ENCODE assay signal across 8 cellular contexts in the genomic region with DNA sequence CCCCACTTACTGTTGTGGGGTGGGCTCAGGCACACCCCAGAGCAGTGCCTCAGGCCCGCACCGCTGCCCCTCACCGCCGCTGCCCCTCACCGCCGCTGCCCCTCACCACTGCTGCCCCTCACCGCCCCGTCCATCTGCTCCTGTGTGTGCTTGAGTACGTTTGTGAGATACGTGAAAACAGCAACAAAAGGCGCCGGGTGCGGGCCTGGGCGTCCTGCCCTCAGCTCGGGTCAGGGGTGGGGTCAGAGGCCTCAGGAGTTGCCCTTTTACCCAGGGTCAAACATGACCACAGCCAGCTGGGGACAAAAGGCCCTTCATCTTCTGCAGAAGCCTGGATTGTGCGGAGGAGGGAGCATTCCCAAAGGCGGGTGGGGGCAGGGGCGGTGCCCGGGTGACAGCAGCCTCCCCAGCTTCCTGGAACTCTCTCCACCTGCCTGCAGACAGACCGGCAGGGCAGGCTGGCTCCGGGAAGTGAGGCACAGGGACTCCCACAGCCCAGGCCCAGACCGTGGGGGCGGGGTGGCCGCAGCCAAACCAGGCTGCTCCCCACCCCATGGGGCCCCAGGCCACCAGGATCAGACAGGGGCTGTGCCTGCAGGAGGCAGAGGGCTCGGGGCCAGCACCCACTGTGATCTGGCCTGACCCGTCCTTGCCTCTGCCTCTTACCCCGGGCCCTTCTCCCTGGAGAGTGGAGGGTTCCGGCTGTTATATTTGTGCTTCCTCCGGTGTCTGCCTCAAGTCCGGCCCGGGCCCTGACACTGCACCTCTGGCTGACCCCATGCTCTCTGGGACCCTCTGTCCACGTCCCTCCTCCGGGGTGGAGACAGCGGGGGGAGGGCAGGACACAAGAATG. TPM values are rescaled to one million over a fixed set of nuclear protein-coding genes. Genes with fewer than 3 reads are reported as not detected.
A peak's percentile ranks its signal among the peaks of the same experiment; 100 is the strongest.
DNase-seq lines count a peak whose midpoint lies in the region; ATAC-seq, FAIRE-seq and TF ChIP-seq lines count a peak whose summit lies in the region.

No MANE protein-coding gene starts in this region.

- H3K18ac ChIP-seq in H1 (ENCODE audit: extremely low read depth, low read length) = peak overlapping the region; percentile 85

- H3K27ac ChIP-seq in H1 (ENCODE audit: low read depth, low read length) (no peak overlapping the region), mucosa of rectum (ENCODE audit: low read depth in 2 of 2, low read length in 2 of 2) (peak overlapping the region; percentile 92 to 93), uterus (peak overlapping the region; percentile 95 to 98)

- H3K9ac ChIP-seq in H1 (replicated peaks in 1 of 4; ENCODE audit: extremely low read depth in 1 of 4, low read depth in 3 of 4, low read length in 3 of 4) = no peak overlapping the region; a peak in 3 of 7 replicates
- peak overlapping the region; percentile 68 to 73 for H3K9ac ChIP-seq in mucosa of rectum (ENCODE audit: low read depth in 1 of 2, low read length in 2 of 2)

- H3K4me3 ChIP-seq in H1 (ENCODE audit: extremely low read depth in 1 of 4, insufficient read depth in 2 of 4, low read depth in 3 of 4, low read length in 4 of 4) (peak overlapping the region in 1 of 4 experiments; percentile 72; a peak in 3 of 8 replicates), mucosa of rectum (ENCODE audit: low read length in 2 of 2) (peak overlapping the region; percentile 25 to 44), uterus (no peak overlapping the region)

- POLR2A ChIA-PET in H1 (lab: Charles Lee; ENCODE audit: partially characterized antibody) = interaction anchor here (1.2 to 22.9 kb wide), 13 partner anchors 8 to 80 kb away, joined by 3 to 515 read pairs (median 4); partner anchors contain the start of genes ANKRD65, ATAD3C, CCNL2 and MRPL20

- peaks cover 4 to 7% of the 10 kb centered on the region in 2 experiments for H4K20me1 ChIP-seq in H1 (replicated peaks in 1 of 2; ENCODE audit: control insufficient read depth in 1 of 2, insufficient read depth in 2 of 2, low read length in 2 of 2)

- WGBS in H1 (ENCODE audit: extremely low coverage in 1 of 2, insufficient coverage in 1 of 2, insufficient read length in 1 of 2, insufficient replicate concordance in 2 of 2, low coverage in 1 of 2, low lambda C conversion rate in 2 of 2, missing lambda C conversion rate in 1 of 2), 2 experiments = 60% methylated on average over 30 of the region's 34 CpGs; no CpG with 5 or more reads in 1 of the 2 experiments

- peak overlapping the region; percentile 75 for H4K5ac ChIP-seq in H1 (ENCODE audit: insufficient read length, low read depth, low read length)

- no peaks in the 10 kb centered on the region for H3K79me1 ChIP-seq in H1 (ENCODE audit: low read depth, low read length)

- peaks cover 0 to 3% (median 0%) of the 10 kb centered on the region in 4 experiments; a peak in 2 of 7 replicates for H3K27me3 ChIP-seq in H1 (replicated peaks in 1 of 4; ENCODE audit: control insufficient read depth in 3 of 4, extremely low read depth in 1 of 4, insufficient read depth in 3 of 4, low read length in 3 of 4)
- H3K27me3 ChIP-seq in mucosa of rectum (ENCODE audit: control insufficient read depth in 2 of 2, insufficient read depth in 2 of 2, low read length in 2 of 2) = peaks cover 6% of the 10 kb centered on the region in 2 donors
- no peaks in the 10 kb centered on the region for H3K27me3 ChIP-seq in uterus

- TF ChIP-seq RAD21 in H1 (IDR thresholded peaks at IDR 0.05 in 1 of 2, conservative IDR thresholded peaks at IDR 0.05 in 1 of 2; ENCODE audit: low read depth in 2 of 2, low read length in 2 of 2) = no peak

- peak overlapping the region; percentile 54 to 94 for H3K4me2 ChIP-seq in H1 (ENCODE audit: insufficient read depth in 1 of 2, low read depth in 2 of 2, low read length in 2 of 2)

- peak overlapping the region; percentile 90; the same call in 1 of the 2 replicates for H2BK20ac ChIP-seq in H1 (ENCODE audit: low read length)

- FAIRE-seq in D721Med (lab: Jason Lieb, UNC) = no peak
- FAIRE-seq in H1 (lab: Jason Lieb, UNC) = no peak

- TF ChIP-seq CTCF in D721Med (IDR thresholded peaks at IDR 0.05; ENCODE audit: insufficient read depth, missing control alignments) (no peak), H1 (IDR thresholded peaks at IDR 0.05; ENCODE audit: control extremely low read depth in 1 of 3, insufficient read depth in 1 of 3, low read depth in 1 of 3, low read length in 3 of 3) (no peak), uterus (IDR thresholded peaks at IDR 0.05) (no peak)

- H3K14ac ChIP-seq in H1 (ENCODE audit: insufficient read length) = no peak overlapping the region

- CTCF ChIA-PET in H1 (lab: Charles Lee; ENCODE audit: partially characterized antibody) = interaction anchor here (0.8 to 2.1 kb wide), 13 partner anchors 9 to 118 kb away, joined by 3 to 9 read pairs (median 4); partner anchors contain the start of gene ANKRD65

- H3K23me2 ChIP-seq in H1 (ENCODE audit: low read depth, low read length) = peaks cover 18% of the 10 kb centered on the region; the same call in 1 of the 2 replicates

- TF ChIP-seq POLR2A in H1 (IDR thresholded peaks at IDR 0.05; ENCODE audit: control extremely low read depth in 1 of 2, low read depth in 2 of 2, low read length in 2 of 2) (peak in 1 of 2 experiments; percentile 13; a peak in 1 of 3 replicates), uterus (IDR thresholded peaks at IDR 0.05) (peak in 1 of 2 donors; percentile 36)

- H2AK5ac ChIP-seq in H1 (ENCODE audit: low read depth, low read length) = peak overlapping the region; percentile 88; the same call in 1 of the 2 replicates

- no peak overlapping the region for H3K56ac ChIP-seq in H1 (replicated peaks; ENCODE audit: insufficient read length, low read depth, low read length)

- H3K36me3 ChIP-seq in H1 (ENCODE audit: control insufficient read depth in 2 of 4, insufficient read depth in 4 of 4, low read length in 3 of 4) (no peaks in the 10 kb centered on the region; a peak in 1 of 8 replicates), mucosa of rectum (ENCODE audit: control insufficient read depth in 2 of 2, insufficient read depth in 2 of 2, low read length in 2 of 2) (no peaks in the 10 kb centered on the region), uterus (no peaks in the 10 kb centered on the region)

- ATAC-seq in HG02973 (IDR thresholded peaks at IDR 0.05; ENCODE audit: unreplicated experiment) (no peak), HG02885 (IDR thresholded peaks at IDR 0.05; ENCODE audit: poor library complexity, unreplicated experiment) (no peak)

- H3K79me2 ChIP-seq in H1 (ENCODE audit: control insufficient read depth in 1 of 2, insufficient read depth in 2 of 2, low read length in 2 of 2) = peaks cover 0 to 8% of the 10 kb centered on the region in 2 experiments; a peak in 1 of 4 replicates

- H2BK120ac ChIP-seq in H1 (replicated peaks; ENCODE audit: low read depth, low read length) = peak overlapping the region; percentile 92

- H2AFZ ChIP-seq in H1 (ENCODE audit: low read length) = no peak overlapping the region

- H3K4ac ChIP-seq in H1 (replicated peaks; ENCODE audit: insufficient read length, low read depth, low read length) = peak overlapping the region; percentile 100

- H2BK5ac ChIP-seq in H1 (ENCODE audit: low read depth, low read length) = peak overlapping the region; percentile 95; the same call in 1 of the 2 replicates

- H3K9me3 ChIP-seq in H1 (ENCODE audit: insufficient read depth in 2 of 2, low read depth in 1 of 2, low read length in 1 of 2) (peaks cover 0 to 1% of the 10 kb centered on the region in 2 experiments; a peak in 1 of 4 replicates), mucosa of rectum (ENCODE audit: control insufficient read depth in 2 of 2, low read length in 2 of 2) (no peaks in the 10 kb centered on the region), uterus (no peaks in the 10 kb centered on the region)

- peak; percentile 5 for DNase-seq in D721Med (ENCODE audit: insufficient read length, low spot score)
- peak; percentile 50 for DNase-seq in NCI-H1694 treated with DMSO at 0.1 percent for 48 hours (lab: John Stamatoyannopoulos, UW)
- peak in 1 of 2 experiments; percentile 78 for DNase-seq in H1 (ENCODE audit: low read depth in 1 of 2, low spot score in 2 of 2)
- peak; percentile 53 to 72 for DNase-seq in uterus
- DNase-seq in OCI-M2 (lab: John Stamatoyannopoulos, UW; ENCODE audit: unreplicated experiment) = no peak

- peak overlapping the region; percentile 57; the same call in 1 of the 2 replicates for H4K8ac ChIP-seq in H1 (ENCODE audit: extremely low read depth, insufficient read depth, low read length)

- intact Hi-C loops in uterus (cut with DNase I; ENCODE audit: low total_unique reads) = no loop called here

- H2BK15ac ChIP-seq in H1 (ENCODE audit: low read length) = peak overlapping the region; percentile 92; the same call in 1 of the 2 replicates

- no peak for TF ChIP-seq EP300 in H1 (IDR thresholded peaks at IDR 0.05; ENCODE audit: borderline replicate concordance in 1 of 2, low read depth in 2 of 2, low read length in 2 of 2)

- H4K91ac ChIP-seq in H1 (replicated peaks; ENCODE audit: insufficient read length, low read length) = peak overlapping the region; percentile 98

- H3K4me1 ChIP-seq in H1 (replicated peaks in 1 of 4; ENCODE audit: control insufficient read depth in 3 of 4, insufficient read depth in 4 of 4, low read length in 3 of 4) = peaks cover 0 to 59% (median 42%) of the 10 kb centered on the region in 4 experiments; a peak in 6 of 7 replicates
- H3K4me1 ChIP-seq in mucosa of rectum (ENCODE audit: control insufficient read depth in 2 of 2, insufficient read depth in 2 of 2, low read length in 2 of 2) = peaks cover 57 to 63% of the 10 kb centered on the region in 2 donors
- peaks cover 9 to 60% of the 10 kb centered on the region in 2 donors for H3K4me1 ChIP-seq in uterus

- H3K23ac ChIP-seq in H1 (ENCODE audit: insufficient read length) = no peak overlapping the region

- peak overlapping the region; percentile 96; the same call in 1 of the 2 replicates for H2BK12ac ChIP-seq in H1 (ENCODE audit: low read depth, low read length)

RNA-seq across cellular contexts. Expression of gene VWA1, which starts 2.3 kb away (rescaled TPM):
- 36.6 and 42.0 TPM in 2 replicates for total RNA-seq in H1 (2021; fragmentation: NEBNext Ultra II Directional; extraction: Animal tissue kit (Norgen Biotek cat#: 25700))
- 16.0 and 19.5 TPM in 2 replicates for polyA plus RNA-seq in H1 (2011; rRNA removed)
- polyA plus RNA-seq in H1 (2011; cell fraction: cytosol; rRNA removed) = 15.8 TPM
- 26.0 TPM for polyA plus RNA-seq in H1 (2011; cell fraction: nucleus; rRNA removed)
- 15.3 to 20.4 TPM (median 19.1 TPM) in 4 replicates for polyA plus RNA-seq in H1 (2012, experiment 1 of 2)
- 11.3 TPM for polyA plus RNA-seq in H1 (2012, experiment 2 of 2)
- polyA plus RNA-seq in H1 (2013, experiment 1 of 2) = 32.5 TPM
- polyA plus RNA-seq in H1 (2013, experiment 2 of 2) = 30.8 TPM
- polyA minus RNA-seq in H1 (2011; rRNA and poly(A)+ RNA removed) = 3.7 and 6.6 TPM in 2 replicates
- 13.1 TPM for polyA minus RNA-seq in H1 (2011; cell fraction: cytosol; rRNA and poly(A)+ RNA removed)
- 13.6 TPM for polyA minus RNA-seq in H1 (2011; cell fraction: nucleus; rRNA and poly(A)+ RNA removed)
- 10 to 100 TPM; 15.6 to 67.1 (median 47.1) TPM for total RNA-seq in uterus

RNA-seq across cellular contexts. Expression of gene ANKRD65, which starts 12.1 kb away (rescaled TPM):
- total RNA-seq in H1 (2021; fragmentation: NEBNext Ultra II Directional; extraction: Animal tissue kit (Norgen Biotek cat#: 25700)) = 1.8 and 2.2 TPM in 2 replicates
- polyA plus RNA-seq in H1 (2011; rRNA removed) = 1.7 and 2.0 TPM in 2 replicates
- 3.2 TPM for polyA plus RNA-seq in H1 (2011; cell fraction: cytosol; rRNA removed)
- polyA plus RNA-seq in H1 (2011; cell fraction: nucleus; rRNA removed) = 6.6 TPM
- polyA plus RNA-seq in H1 (2012, experiment 1 of 2) = 2.6 to 3.5 TPM (median 3.3 TPM) in 4 replicates
- 3.2 TPM for polyA plus RNA-seq in H1 (2012, experiment 2 of 2)
- 1.2 TPM for polyA plus RNA-seq in H1 (2013, experiment 1 of 2)
- 1.3 TPM for polyA plus RNA-seq in H1 (2013, experiment 2 of 2)
- 0.73 and 0.80 TPM in 2 replicates for polyA minus RNA-seq in H1 (2011; rRNA and poly(A)+ RNA removed)
- polyA minus RNA-seq in H1 (2011; cell fraction: cytosol; rRNA and poly(A)+ RNA removed) = 1.7 TPM
- polyA minus RNA-seq in H1 (2011; cell fraction: nucleus; rRNA and poly(A)+ RNA removed) = 2.2 TPM
- 10 to 100 TPM in 2 of 4 donors, 1 to 10 TPM in 2; 1.3 to 20.0 (median 6.7) TPM for total RNA-seq in uterus

RNA-seq across cellular contexts. Expression of gene ATAD3C, which starts 16.3 kb away (rescaled TPM):
- 1.3 and 2.0 TPM in 2 replicates for total RNA-seq in H1 (2021; fragmentation: NEBNext Ultra II Directional; extraction: Animal tissue kit (Norgen Biotek cat#: 25700))
- 2.7 and 2.8 TPM in 2 replicates for polyA plus RNA-seq in H1 (2011; rRNA removed)
- 2.3 TPM for polyA plus RNA-seq in H1 (2011; cell fraction: cytosol; rRNA removed)
- polyA plus RNA-seq in H1 (2011; cell fraction: nucleus; rRNA removed) = 10.7 TPM
- 3.1 to 5.1 TPM (median 3.8 TPM) in 4 replicates for polyA plus RNA-seq in H1 (2012, experiment 1 of 2)
- polyA plus RNA-seq in H1 (2012, experiment 2 of 2) = 1.9 TPM
- polyA plus RNA-seq in H1 (2013, experiment 1 of 2) = 1.1 TPM
- polyA plus RNA-seq in H1 (2013, experiment 2 of 2) = 0.74 TPM
- polyA minus RNA-seq in H1 (2011; rRNA and poly(A)+ RNA removed) = 0.57 and 0.88 TPM in 2 replicates
- 0.73 TPM for polyA minus RNA-seq in H1 (2011; cell fraction: cytosol; rRNA and poly(A)+ RNA removed)
- 3.2 TPM for polyA minus RNA-seq in H1 (2011; cell fraction: nucleus; rRNA and poly(A)+ RNA removed)
- 1 to 10 TPM in 2 of 4 donors, under 1 TPM in 1, not detected in 1; 0.77 to 3.8 (median 1.7) TPM for total RNA-seq in uterus

RNA-seq across cellular contexts. Expression of gene MRPL20, which starts 26.1 kb away (rescaled TPM):
- total RNA-seq in H1 (2021; fragmentation: NEBNext Ultra II Directional; extraction: Animal tissue kit (Norgen Biotek cat#: 25700)) = 126 and 130 TPM in 2 replicates
- 138 and 151 TPM in 2 replicates for polyA plus RNA-seq in H1 (2011; rRNA removed)
- polyA plus RNA-seq in H1 (2011; cell fraction: cytosol; rRNA removed) = 155 TPM
- polyA plus RNA-seq in H1 (2011; cell fraction: nucleus; rRNA removed) = 119 TPM
- 199 to 245 TPM (median 224 TPM) in 4 replicates for polyA plus RNA-seq in H1 (2012, experiment 1 of 2)
- polyA plus RNA-seq in H1 (2012, experiment 2 of 2) = 282 TPM
- 197 TPM for polyA plus RNA-seq in H1 (2013, experiment 1 of 2)
- 188 TPM for polyA plus RNA-seq in H1 (2013, experiment 2 of 2)
- polyA minus RNA-seq in H1 (2011; rRNA and poly(A)+ RNA removed) = 67.9 and 70.9 TPM in 2 replicates
- polyA minus RNA-seq in H1 (2011; cell fraction: cytosol; rRNA and poly(A)+ RNA removed) = 82.3 TPM
- polyA minus RNA-seq in H1 (2011; cell fraction: nucleus; rRNA and poly(A)+ RNA removed) = 51.4 TPM
- 100 to 1,000 TPM in 1 of 4 donors, 10 to 100 TPM in 3; 34.3 to 114 (median 65.1) TPM for total RNA-seq in uterus

RNA-seq across cellular contexts. Expression of gene CCNL2, which starts 34.0 kb away (rescaled TPM):
- total RNA-seq in H1 (2021; fragmentation: NEBNext Ultra II Directional; extraction: Animal tissue kit (Norgen Biotek cat#: 25700)) = 120 TPM in 2 replicates
- polyA plus RNA-seq in H1 (2011; rRNA removed) = 79.8 and 121 TPM in 2 replicates
- polyA plus RNA-seq in H1 (2011; cell fraction: cytosol; rRNA removed) = 153 TPM
- 606 TPM for polyA plus RNA-seq in H1 (2011; cell fraction: nucleus; rRNA removed)
- polyA plus RNA-seq in H1 (2012, experiment 1 of 2) = 111 to 127 TPM (median 117 TPM) in 4 replicates
- 46.7 TPM for polyA plus RNA-seq in H1 (2012, experiment 2 of 2)
- polyA plus RNA-seq in H1 (2013, experiment 1 of 2) = 109 TPM
- polyA plus RNA-seq in H1 (2013, experiment 2 of 2) = 91.9 TPM
- polyA minus RNA-seq in H1 (2011; rRNA and poly(A)+ RNA removed) = 66.3 and 81.1 TPM in 2 replicates
- 48.5 TPM for polyA minus RNA-seq in H1 (2011; cell fraction: cytosol; rRNA and poly(A)+ RNA removed)
- 142 TPM for polyA minus RNA-seq in H1 (2011; cell fraction: nucleus; rRNA and poly(A)+ RNA removed)
- total RNA-seq in uterus = 100 to 1,000 TPM; 207 to 351 (median 281) TPM

Comparison
In these comparisons a context has a peak if more than half of its experiments do, and no peak if none do; other contexts are left out.
1. H3K4me3 ChIP-seq: peak in mucosa of rectum (2 of 2); none in uterus (0 of 2).
2. H3K9ac ChIP-seq: peak in mucosa of rectum (2 of 2); none in H1 (0 of 4).